27 cellular contexts compared by ENCODE assay signal in genomic region chr3:127307918-127308317, GRCh38. TPM values are rescaled to one million over a fixed set of nuclear protein-coding genes. Genes with fewer than 3 reads are reported as not detected.
"Had no signal": no experiment of that assay in that cellular context is flagged by ENCODE, and none has a peak within 500 bp of the region (broad histone marks: within the 10 kb centered on the region; RNA-seq: fewer than 3 reads in every experiment).

No MANE protein-coding gene starts in this region.

- DNase-seq: activated CD4-positive, alpha-beta T cell treated with anti-CD3 and anti-CD28 coated beads for 48 hours; activated CD4-positive, alpha-beta T cell treated with anti-CD3 and anti-CD28 coated beads, Interleukin-2, amount 50 U/mL, for 4 hours; activated CD4-positive, CD25-positive, alpha-beta regulatory T cell treated with anti-CD3 and anti-CD28 coated beads, Interleukin-2, amount 50 U/mL, for 72 hours; activated CD8-positive, alpha-beta memory T cell treated with anti-CD3 and anti-CD28 coated beads, Interleukin-2, amount 50 U/mL, for 48 hours; activated CD8-positive, alpha-beta T cell treated with anti-CD3 and anti-CD28 coated beads, Interleukin-2, amount 10 ng/mL, durations not matched to agents 7 days and 5 days; activated effector memory CD4-positive, alpha-beta T cell treated with Interleukin-2 at 50 U/mL for 16 hours; activated naive CD4-positive, alpha-beta T cell; activated T-cell treated with anti-CD3 and anti-CD28 coated beads, Interleukin-2, amount 50 U/mL, for 1 hour; aorta; central memory CD4-positive, alpha-beta T cell; MG63; NCI-H1048; NCI-H146; NCI-H187 treated with DMSO at 0.1 percent for 48 hours; NCI-H2107; NCI-H2171 treated with DMSO at 0.1 percent for 48 hours; NCI-H226; NCI-H510A; NCI-H526 treated with DMSO at 0.1 percent for 48 hours; NCI-H82; PC-9; SIG-M5; SW 1271 had no signal

- ATAC-seq: activated CD8-positive, alpha-beta T cell treated with anti-CD3 and anti-CD28 coated beads, Interleukin-2, amount 10 ng/mL, durations not matched to agents 7 days and 5 days; WTC11 had no signal

RNA-seq across cellular contexts. Expression of gene PRR20G, which starts 20.1 kb away (rescaled TPM):
- total RNA-seq: activated CD8-positive, alpha-beta T cell treated with anti-CD3 and anti-CD28 coated beads, Interleukin-2, amount 10 ng/mL, durations not matched to agents 7 days and 5 days; activated T-helper 1 cell treated with anti-CD3 and anti-CD28 coated beads, Interleukin-12 subunit alpha, Interleukin-12 subunit beta, Interleukin-2, Interleukin-4 antibody, amounts not matched to agents 30 ng/mL and 10 ng/mL and 1 ng/mL, durations not matched to agents 14 hours and 24 hours and 36 hours; aorta; breast epithelium; chondrocyte; PC-9; WTC11 had no signal
